8 cellular contexts compared by ENCODE assay signal in genomic region chr3:52704611-52705437, GRCh38. TPM values are rescaled to one million over a fixed set of nuclear protein-coding genes. Genes with fewer than 3 reads are reported as not detected.
DNase-seq lines count a peak whose midpoint lies in the region; ATAC-seq and TF ChIP-seq lines count a peak whose summit lies in the region.

No MANE protein-coding gene starts in this region.

- peaks cover 81% of the 10 kb centered on the region for H3K79me2 ChIP-seq in hepatocyte

- DNase-seq in GM12864 (ENCODE audit: low read depth) = no peak
- peak; percentile 50 for DNase-seq in KBM-7
- DNase-seq in adrenal gland = peak in 6 of 7 donors; percentile 49 to 80 (median 61)
- DNase-seq in hepatocyte (ENCODE audit: low spot score) = peak; percentile 46
- peak in 1 of 2 donors; percentile 42 for DNase-seq in gastrocnemius medialis
- no peak for DNase-seq in effector CD8-positive, alpha-beta T cell (lab: John Stamatoyannopoulos, UW)

- peaks cover 0 to 17% of the 10 kb centered on the region in 2 donors for H3K36me3 ChIP-seq in adrenal gland (replicated peaks in 1 of 2)
- H3K36me3 ChIP-seq in hepatocyte (replicated peaks; ENCODE audit: insufficient read depth, low read depth) = no peaks in the 10 kb centered on the region
- H3K36me3 ChIP-seq in gastrocnemius medialis = peaks cover 0 to 19% of the 10 kb centered on the region in 2 donors

- peak overlapping the region; percentile 96 for H2AFZ ChIP-seq in hepatocyte

- H3K27me3 ChIP-seq in adrenal gland (no peaks in the 10 kb centered on the region), hepatocyte (no peaks in the 10 kb centered on the region), gastrocnemius medialis (no peaks in the 10 kb centered on the region)

- H3K27ac ChIP-seq in 22Rv1 (peak overlapping the region; percentile 91), adrenal gland (peak overlapping the region; percentile 5 to 88 (median 82)), hepatocyte (peak overlapping the region; percentile 94), gastrocnemius medialis (peak overlapping the region; percentile 80 to 93 (median 85))

- H3K9me3 ChIP-seq in adrenal gland (replicated peaks in 1 of 3) = no peaks in the 10 kb centered on the region
- no peaks in the 10 kb centered on the region for H3K9me3 ChIP-seq in hepatocyte (ENCODE audit: low read depth)
- H3K9me3 ChIP-seq in gastrocnemius medialis = no peaks in the 10 kb centered on the region

- in situ Hi-C loops in KBM-7 (cut with MboI; ENCODE audit: low pct_unique_long_range_greater_than_20kb, low sequenced_read_pairs) (no loop called here), gastrocnemius medialis (cut with MboI; ENCODE audit: low sequenced_read_pairs in 4 of 4) (no loop called here)

- peak; percentile 10 to 14 for ATAC-seq in gastrocnemius medialis
- ATAC-seq in GM19452 (IDR thresholded peaks at IDR 0.05; ENCODE audit: unreplicated experiment) = no peak

- TF ChIP-seq POLR2A in adrenal gland (IDR thresholded peaks at IDR 0.05) (peak in 1 of 2 donors; percentile 34), gastrocnemius medialis (IDR thresholded peaks at IDR 0.05) (no peak)

- H4K20me1 ChIP-seq in hepatocyte (ENCODE audit: insufficient read depth, poor library complexity, severe bottlenecking) = no peaks in the 10 kb centered on the region

- no peak for TF ChIP-seq CTCF in 22Rv1 (IDR thresholded peaks at IDR 0.05)
- no peak for TF ChIP-seq CTCF in GM12864 (IDR thresholded peaks at IDR 0.05; ENCODE audit: low read depth, low read length, missing control alignments)
- TF ChIP-seq CTCF in adrenal gland (IDR thresholded peaks at IDR 0.05) = no peak
- TF ChIP-seq CTCF in hepatocyte (IDR thresholded peaks at IDR 0.05; ENCODE audit: poor library complexity) = no peak
- no peak for TF ChIP-seq CTCF in gastrocnemius medialis (IDR thresholded peaks at IDR 0.05 in 4 of 5, conservative IDR thresholded peaks at IDR 0.05 in 1 of 5)

- H3K4me1 ChIP-seq in adrenal gland (replicated peaks in 1 of 2) (peaks cover 33 to 57% of the 10 kb centered on the region in 2 donors), hepatocyte (ENCODE audit: insufficient read depth) (peaks cover 19% of the 10 kb centered on the region), gastrocnemius medialis (peaks cover 33 to 34% of the 10 kb centered on the region in 2 donors)

- intact Hi-C loops in adrenal gland (cut with DNase I) = no loop called here
- intact Hi-C loops in gastrocnemius medialis (cut with DNase I; ENCODE audit: low total_unique reads) = loop anchor here (1.0 to 5.0 kb wide), 2 partner anchors 20 to 342 kb away; partner anchors contain the start of genes PBRM1 and SFMBT1

- WGBS in adrenal gland, 4 donors = 1 to 4% (median 3%) methylated on average over 5 to 22 of the region's 22 CpGs
- WGBS in hepatocyte (ENCODE audit: low lambda C conversion rate, missing lambda C conversion rate) = under 1% methylated on average over 22 of the region's 22 CpGs

- no peaks in the 10 kb centered on the region for H3K9me2 ChIP-seq in hepatocyte (replicated peaks; ENCODE audit: insufficient read depth)

- H3K4me3 ChIP-seq in GM12864 (ENCODE audit: low read depth, low read length) (peak overlapping the region; percentile 90), adrenal gland (peak overlapping the region in 3 of 4 donors; percentile 58 to 89 (median 85)), hepatocyte (peak overlapping the region; percentile 85), gastrocnemius medialis (peak overlapping the region; percentile 79 to 97 (median 94))

- peak overlapping the region; percentile 97 for H3K4me2 ChIP-seq in hepatocyte

RNA-seq across cellular contexts. Expression of gene GLT8D1, which starts 0.8 kb away (rescaled TPM):
- total RNA-seq in adrenal gland = 10 to 100 TPM; 53.4 to 71.7 (median 62.0) TPM
- 10 to 100 TPM; 49.1 to 98.9 (median 52.5) TPM for polyA plus RNA-seq in adrenal gland
- 68.3 and 97.9 TPM in 2 replicates for total RNA-seq in hepatocyte
- 79.9 and 89.2 TPM in 2 replicates for polyA plus RNA-seq in hepatocyte
- 10 to 100 TPM; 15.6 to 39.6 (median 27.5) TPM for total RNA-seq in gastrocnemius medialis

RNA-seq across cellular contexts. Expression of gene SPCS1, which starts 1.1 kb away (rescaled TPM):
- total RNA-seq in adrenal gland (100 to 1,000 TPM; 114 to 409 (median 165) TPM), hepatocyte (158 and 261 TPM in 2 replicates), gastrocnemius medialis (100 to 1,000 TPM; 152 to 188 (median 162) TPM)
- polyA plus RNA-seq in adrenal gland (100 to 1,000 TPM in 1 of 3 donors, 10 to 100 TPM in 2; 42.2 to 259 (median 73.4) TPM), hepatocyte (219 and 242 TPM in 2 replicates)

RNA-seq across cellular contexts. Expression of gene GNL3, which starts 19.0 kb away (rescaled TPM):
- 10 to 100 TPM; 23.5 to 80.2 (median 50.6) TPM for total RNA-seq in adrenal gland
- polyA plus RNA-seq in adrenal gland = 100 to 1,000 TPM in 1 of 3 donors, 10 to 100 TPM in 2; 71.8 to 229 (median 95.2) TPM
- 84.8 and 93.3 TPM in 2 replicates for total RNA-seq in hepatocyte
- 82.6 and 91.1 TPM in 2 replicates for polyA plus RNA-seq in hepatocyte
- total RNA-seq in gastrocnemius medialis = 100 to 1,000 TPM in 1 of 4 donors, 10 to 100 TPM in 3; 67.6 to 108 (median 94.2) TPM

RNA-seq across cellular contexts. Expression of gene PBRM1, which starts 19.1 kb away (rescaled TPM):
- total RNA-seq in adrenal gland (100 to 1,000 TPM in 1 of 8 donors, 10 to 100 TPM in 7; 32.9 to 108 (median 49.3) TPM), hepatocyte (70.7 and 77.4 TPM in 2 replicates), gastrocnemius medialis (10 to 100 TPM; 22.9 to 45.2 (median 27.5) TPM)
- polyA plus RNA-seq in adrenal gland (10 to 100 TPM in 2 of 3 donors, 1 to 10 TPM in 1; 4.2 to 23.4 (median 10.2) TPM), hepatocyte (43.7 and 50.9 TPM in 2 replicates)

Comparison
In these comparisons a context has a peak if more than half of its experiments do, and no peak if none do; other contexts are left out.
1. DNase-seq: peak in KBM-7 (single experiment), adrenal gland (6 of 7) and hepatocyte (single experiment); none in GM12864 (single experiment) and effector CD8-positive, alpha-beta T cell (single experiment).
2. Peak in every context shown above with its lines, with median percentiles within 50 percentile points of each other: H3K27ac ChIP-seq and H3K4me3 ChIP-seq.